24 cellular contexts compared by ENCODE assay signal in genomic region chr11:82012276-82012675, GRCh38.
"Had no signal": no experiment of that assay in that cellular context is flagged by ENCODE, and none has a peak within 500 bp of the region (broad histone marks: within the 10 kb centered on the region; RNA-seq: fewer than 3 reads in every experiment).

No MANE protein-coding gene starts in this region.

- H3K27me3 ChIP-seq: neural progenitor cell, ovary, right atrium auricular region, right lobe of liver, spleen, suprapubic skin, tibial nerve, uterus had no signal

- H3K4me1 Mint-ChIP-seq: neural progenitor cell; stimulated activated effector memory CD8-positive, alpha-beta T cell treated with anti-CD3 and anti-CD28 coated beads, Interleukin-12 subunit alpha, Interleukin-12 subunit beta, amount 100 ng/mL, for 72 hours had no signal

- H3K27ac ChIP-seq: left ventricle myocardium inferior, neural progenitor cell, ovary, prostate gland, right atrium auricular region, right lobe of liver, skin epidermis, spleen, suprapubic skin, thoracic aorta, tibial nerve, uterus had no signal

- H3K9me3 Mint-ChIP-seq: naive thymus-derived CD8-positive, alpha-beta T cell; nephron progenitor cell; neural progenitor cell; stimulated activated effector memory CD8-positive, alpha-beta T cell treated with anti-CD3 and anti-CD28 coated beads, Interleukin-12 subunit alpha, Interleukin-12 subunit beta, amount 100 ng/mL, for 72 hours; stimulated activated naive CD8-positive, alpha-beta T cell treated with anti-CD3 and anti-CD28 coated beads, Interleukin-15, Interleukin-2, amounts not matched to agents 100 ng/mL and 50 ng/mL, for 24 hours; type B pancreatic cell had no signal

- H3K9me3 ChIP-seq: left ventricle myocardium inferior, ovary, prostate gland, right atrium auricular region, right lobe of liver, spleen, suprapubic skin, thoracic aorta, tibial nerve, uterus had no signal

- H3K4me3 ChIP-seq: left ventricle myocardium inferior, lung, neural progenitor cell, ovary, prostate gland, right atrium auricular region, right lobe of liver, skin epidermis, spleen, suprapubic skin, thoracic aorta, tibial nerve, uterus had no signal

- H3K4me3 Mint-ChIP-seq: naive thymus-derived CD8-positive, alpha-beta T cell; nephron progenitor cell; neural progenitor cell; stimulated activated effector memory CD8-positive, alpha-beta T cell treated with anti-CD3 and anti-CD28 coated beads, Interleukin-12 subunit alpha, Interleukin-12 subunit beta, amount 100 ng/mL, for 72 hours; stimulated activated naive CD8-positive, alpha-beta T cell treated with anti-CD3 and anti-CD28 coated beads, Interleukin-15, Interleukin-2, amounts not matched to agents 100 ng/mL and 50 ng/mL, for 24 hours; type B pancreatic cell had no signal

- H3K36me3 Mint-ChIP-seq: naive thymus-derived CD8-positive, alpha-beta T cell; neural progenitor cell; stimulated activated effector memory CD8-positive, alpha-beta T cell treated with anti-CD3 and anti-CD28 coated beads, Interleukin-12 subunit alpha, Interleukin-12 subunit beta, amount 100 ng/mL, for 72 hours; type B pancreatic cell had no signal

- H3K27me3 Mint-ChIP-seq: stimulated activated naive CD8-positive, alpha-beta T cell treated with anti-CD3 and anti-CD28 coated beads, Interleukin-15, Interleukin-2, amounts not matched to agents 100 ng/mL and 50 ng/mL, for 24 hours; type B pancreatic cell had no signal

- H3K4me1 ChIP-seq: left ventricle myocardium inferior, neural progenitor cell, prostate gland, right atrium auricular region, right lobe of liver, spleen, suprapubic skin, tibial nerve, uterus had no signal

- H2AFZ ChIP-seq: neural progenitor cell had no signal

- H3K27ac Mint-ChIP-seq: naive thymus-derived CD8-positive, alpha-beta T cell; nephron progenitor cell; neural progenitor cell; stimulated activated effector memory CD8-positive, alpha-beta T cell treated with anti-CD3 and anti-CD28 coated beads, Interleukin-12 subunit alpha, Interleukin-12 subunit beta, amount 100 ng/mL, for 72 hours; stimulated activated naive CD8-positive, alpha-beta T cell treated with anti-CD3 and anti-CD28 coated beads, Interleukin-15, Interleukin-2, amounts not matched to agents 100 ng/mL and 50 ng/mL, for 24 hours; type B pancreatic cell had no signal

- H3K9ac ChIP-seq: neural progenitor cell had no signal

- H3K4me2 ChIP-seq: neural progenitor cell had no signal

- DNase-seq: head of caudate nucleus; hippocampal formation; left colon; left ventricle myocardium inferior; midbrain; naive thymus-derived CD8-positive, alpha-beta T cell; nephron progenitor cell; ovary; right lobe of liver; spleen; stimulated activated CD4-positive, alpha-beta T cell treated with anti-CD3 and anti-CD28 coated beads, Interleukin-4, amount 100 ng/mL, for 24 hours; stimulated activated naive CD4-positive, alpha-beta T cell; uterus had no signal

- H3K36me3 ChIP-seq: left ventricle myocardium inferior, neural progenitor cell, ovary, prostate gland, right atrium auricular region, right lobe of liver, spleen, suprapubic skin, thoracic aorta, tibial nerve, uterus had no signal
